In the genomic region with DNA sequence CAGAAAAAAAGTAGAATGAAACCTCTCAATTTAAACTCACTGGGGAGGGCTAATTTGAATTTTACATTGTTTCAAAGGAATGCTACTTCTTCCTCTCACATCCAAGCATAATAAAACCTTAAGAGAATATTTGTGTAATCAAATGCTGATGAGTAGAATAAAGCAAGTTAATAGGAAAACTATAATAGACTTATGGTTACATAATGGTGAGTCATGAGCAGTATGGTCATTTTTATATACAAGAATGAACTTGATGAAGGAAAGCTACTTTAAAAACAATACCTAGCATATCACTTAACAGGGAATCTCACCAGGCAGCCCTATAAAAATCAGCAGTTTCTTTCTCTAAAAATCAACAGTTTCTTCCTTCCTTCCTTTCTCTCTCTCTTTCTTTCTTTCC, we compare ENCODE assay signal across 16 cellular contexts.
A peak's percentile ranks its signal among the peaks of the same experiment; 100 is the strongest.
DNase-seq lines count a peak whose midpoint lies in the region; TF ChIP-seq lines count a peak whose summit lies in the region.
"Had no signal": no experiment of that assay in that cellular context is flagged by ENCODE, and none has a peak within 500 bp of the region (broad histone marks: within the 10 kb centered on the region; RNA-seq: fewer than 3 reads in every experiment).

No MANE protein-coding gene starts in this region.

- no peaks in the 10 kb centered on the region for H3K36me3 Mint-ChIP-seq in HFFc6 (ENCODE audit: low read depth)
- H3K36me3 Mint-ChIP-seq: activated naive CD8-positive, alpha-beta T cell; naive B cell had no signal

- H3K27me3 Mint-ChIP-seq in HFFc6 (ENCODE audit: insufficient read depth): peaks cover 5% of the 10 kb centered on the region; the same call in 1 of the 2 replicates
- H3K27me3 Mint-ChIP-seq: progenitor cell of endocrine pancreas had no signal

- intact Hi-C loops in A673 (cut with micrococcal nuclease; ENCODE audit: unreplicated experiment): loop anchor here (5.0 to 10.0 kb wide), 2 partner anchors 79 to 986 kb away; partner anchors contain the start of gene VSNL1

- H3K4me1 Mint-ChIP-seq in HFFc6 (ENCODE audit: low read depth): peaks cover 28% of the 10 kb centered on the region
- H3K4me1 Mint-ChIP-seq: naive B cell had no signal

- BruUV-seq in A673 (replicated peaks; lab: Mats Ljungman, UMichigan): no TSS peak

- DNase-seq in A673 (ENCODE audit: low spot score): peak; percentile 56
- DNase-seq in HFFc6: no peak
- peak; percentile 53 for DNase-seq in astrocyte of the cerebellum (ENCODE audit: low read depth)
- DNase-seq in fibroblast of the aortic adventitia (ENCODE audit: low read depth): peak; percentile 77
- no peak for DNase-seq in SIG-M5 (lab: John Stamatoyannopoulos, UW)
- DNase-seq in islet precursor cell: no peak
- no peak for DNase-seq in tibial nerve (ENCODE audit: low spot score in 2 of 2)
- no peak for DNase-seq in activated effector memory CD4-positive, alpha-beta T cell treated with anti-CD3 and anti-CD28 coated beads, Interleukin-2, amount 50 U/mL, for 16 hours
- DNase-seq: activated T-cell treated with anti-CD3 and anti-CD28 coated beads for 4 hours, MV-4-11, naive B cell, NCI-H2107, T-helper 9 cell had no signal

- H3K4me1 ChIP-seq in A673 (ENCODE audit: insufficient read depth, low read length, poor library complexity, severe bottlenecking): peaks cover 41% of the 10 kb centered on the region
- peaks cover 0 to 10% (median 0%) of the 10 kb centered on the region in 4 donors for H3K4me1 ChIP-seq in tibial nerve

- H3K27me3 ChIP-seq in A673 (replicated peaks; ENCODE audit: insufficient read depth, low read depth, low read length, poor library complexity) (no peaks in the 10 kb centered on the region), tibial nerve (no peaks in the 10 kb centered on the region)

- H3K9me3 Mint-ChIP-seq in HFFc6: no peaks in the 10 kb centered on the region

- CTCF ChIA-PET in A673 (lab: Charles Lee): interaction anchor here (1.2 kb wide), 1 partner anchor 25 kb away, joined by 3 read pairs; no protein-coding TSS in a partner anchor

- H3K27ac ChIP-seq in A673 (ENCODE audit: low read depth, low read length, poor library complexity, severe bottlenecking): peak overlapping the region; percentile 9
- no peak overlapping the region for H3K27ac ChIP-seq in tibial nerve
- H3K27ac ChIP-seq: thoracic aorta had no signal

- POLR2A ChIA-PET in A673 (lab: Charles Lee; ENCODE audit: low non-redundant PET): interaction anchor here (0.7 kb wide), 1 partner anchor 224 kb away, joined by 16 read pairs; no protein-coding TSS in a partner anchor

- no peak for TF ChIP-seq EP300 in tibial nerve (IDR thresholded peaks at IDR 0.05)

- H3K36me3 ChIP-seq in A673 (ENCODE audit: insufficient read depth, low read length, poor library complexity, severe bottlenecking): no peaks in the 10 kb centered on the region
- no peaks in the 10 kb centered on the region for H3K36me3 ChIP-seq in tibial nerve
- H3K36me3 ChIP-seq: thoracic aorta had no signal

- TF ChIP-seq CTCF in A673 (conservative IDR thresholded peaks at IDR 0.05; ENCODE audit: low read depth, low read length) (no peak), HFFc6 (IDR thresholded peaks at IDR 0.05) (no peak), astrocyte of the cerebellum (IDR thresholded peaks at IDR 0.05; ENCODE audit: low read depth, low read length, missing control alignments) (no peak), fibroblast of the aortic adventitia (IDR thresholded peaks at IDR 0.05; ENCODE audit: insufficient read depth, low read length) (no peak), tibial nerve (IDR thresholded peaks at IDR 0.05) (no peak)

- in situ Hi-C loops in astrocyte of the cerebellum (cut with HindIII; ENCODE audit: low sequenced_read_pairs): no loop called here

- no peak overlapping the region for H3K4me3 ChIP-seq in A673 (ENCODE audit: low read depth, low read length, poor library complexity, severe bottlenecking)
- H3K4me3 ChIP-seq in astrocyte of the cerebellum (ENCODE audit: low read depth, low read length): no peak overlapping the region
- no peak overlapping the region for H3K4me3 ChIP-seq in fibroblast of the aortic adventitia (ENCODE audit: low read depth, low read length)
- H3K4me3 ChIP-seq in tibial nerve: no peak overlapping the region
- H3K4me3 ChIP-seq: thoracic aorta had no signal

- H3K9me3 ChIP-seq in A673 (ENCODE audit: low read depth, low read length, poor library complexity, severe bottlenecking) (no peaks in the 10 kb centered on the region), tibial nerve (no peaks in the 10 kb centered on the region)
- H3K9me3 ChIP-seq: thoracic aorta had no signal

- TF ChIP-seq POLR2A in tibial nerve (IDR thresholded peaks at IDR 0.05): no peak

- 0 out of 2 replicates have a peak overlapping the region, but pooled peaks have one; percentile 8 for H3K4me3 Mint-ChIP-seq in HFFc6
- H3K4me3 Mint-ChIP-seq: activated naive CD8-positive, alpha-beta T cell; naive B cell had no signal

- peak overlapping the region; percentile 45; the same call in 1 of the 2 replicates for H3K27ac Mint-ChIP-seq in HFFc6
- H3K27ac Mint-ChIP-seq: activated naive CD8-positive, alpha-beta T cell; progenitor cell of endocrine pancreas had no signal

Comparison
In these comparisons a context has a peak if more than half of its experiments do, and no peak if none do; other contexts are left out.
1. DNase-seq: peak in A673 (single experiment), astrocyte of the cerebellum (single experiment) and fibroblast of the aortic adventitia (single experiment); none in HFFc6 (single experiment), SIG-M5 (single experiment), islet precursor cell (single experiment), tibial nerve (0 of 2) and activated effector memory CD4-positive, alpha-beta T cell treated with anti-CD3 and anti-CD28 coated beads, Interleukin-2, amount 50 U/mL, for 16 hours (single experiment).